Comparison of ENCODE assay signal across 9 cellular contexts in the genomic region with DNA sequence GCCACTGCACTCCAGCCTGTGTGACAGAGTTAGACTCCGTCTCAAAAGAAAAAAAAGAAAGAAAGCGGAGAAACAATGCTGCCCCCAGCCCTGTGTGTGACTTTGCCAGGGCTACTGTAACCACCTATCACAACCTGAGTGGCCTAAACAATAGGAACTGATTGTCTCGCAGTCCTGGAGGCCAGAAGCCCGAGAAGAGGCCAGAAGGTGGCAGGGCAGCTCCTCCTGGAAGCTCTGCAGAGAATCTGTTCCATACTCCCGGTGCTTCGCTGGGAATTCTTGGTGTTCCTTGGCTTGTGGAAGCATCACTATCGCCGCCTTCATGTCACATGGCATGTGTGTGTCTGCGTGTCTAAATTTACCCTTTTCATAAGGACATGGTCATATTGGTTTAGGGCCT. TPM values are rescaled to one million over a fixed set of nuclear protein-coding genes. Genes with fewer than 3 reads are reported as not detected.
DNase-seq lines count a peak whose midpoint lies in the region; ATAC-seq, FAIRE-seq and TF ChIP-seq lines count a peak whose summit lies in the region.
"Had no signal": no experiment of that assay in that cellular context is flagged by ENCODE, and none has a peak within 500 bp of the region (broad histone marks: within the 10 kb centered on the region; RNA-seq: fewer than 3 reads in every experiment).

No MANE protein-coding gene starts in this region.

- H3K18ac ChIP-seq in mesendoderm (ENCODE audit: low read length) = no peak overlapping the region

- POLR2A ChIA-PET in GM12878 (lab: Charles Lee) = no interaction called here

- H3K27me3 ChIP-seq in CD4-positive, CD25-positive, alpha-beta regulatory T cell (ENCODE audit: control insufficient read depth, insufficient read depth, low read length) = no peaks in the 10 kb centered on the region
- no peaks in the 10 kb centered on the region for H3K27me3 ChIP-seq in GM23338 (ENCODE audit: insufficient read depth)
- H3K27me3 ChIP-seq in GM12878 (replicated peaks in 1 of 2; ENCODE audit: control insufficient read depth in 2 of 2, insufficient read depth in 2 of 2, low read length in 1 of 2) = no peaks in the 10 kb centered on the region
- no peaks in the 10 kb centered on the region for H3K27me3 ChIP-seq in mesendoderm (ENCODE audit: insufficient read depth, low read length, poor library complexity)

- H3K4me2 ChIP-seq in GM23338 = no peak overlapping the region
- no peak overlapping the region for H3K4me2 ChIP-seq in GM12878 (ENCODE audit: control insufficient read depth, insufficient read depth)
- no peak overlapping the region for H3K4me2 ChIP-seq in mesendoderm (ENCODE audit: low read length)

- no peaks in the 10 kb centered on the region for H3K9me3 Mint-ChIP-seq in CD4-positive, CD25-positive, alpha-beta regulatory T cell
- H3K9me3 Mint-ChIP-seq in GM23338 = peaks cover 40% of the 10 kb centered on the region

- no peaks in the 10 kb centered on the region for H3K36me3 Mint-ChIP-seq in CD4-positive, CD25-positive, alpha-beta regulatory T cell
- H3K36me3 Mint-ChIP-seq in GM23338 (ENCODE audit: low read depth) = peaks cover 35% of the 10 kb centered on the region

- BruUV-seq in GM12878 (replicated peaks; lab: Mats Ljungman, UMichigan) = no TSS peak

- no peaks in the 10 kb centered on the region for H3K9me3 ChIP-seq in CD4-positive, CD25-positive, alpha-beta regulatory T cell (ENCODE audit: control insufficient read depth in 2 of 2, low read length in 2 of 2)
- no peaks in the 10 kb centered on the region for H3K9me3 ChIP-seq in GM12878 (replicated peaks; ENCODE audit: control insufficient read depth, insufficient read depth, low read length)

- H3F3A ChIP-seq in GM23338 (replicated peaks; ENCODE audit: low read depth) = peaks cover 2% of the 10 kb centered on the region; the same call in 1 of the 2 replicates

- H3K4me1 ChIP-seq in CD4-positive, CD25-positive, alpha-beta regulatory T cell (ENCODE audit: control insufficient read depth, insufficient read depth, low read length, poor library complexity, severe bottlenecking) = peaks cover 17% of the 10 kb centered on the region
- H3K4me1 ChIP-seq in GM23338 (ENCODE audit: insufficient read depth) (peaks cover 24% of the 10 kb centered on the region), GM12878 (ENCODE audit: control insufficient read depth, insufficient read depth, low read length) (peaks cover 8% of the 10 kb centered on the region), mesendoderm (ENCODE audit: control insufficient read depth, low read depth, low read length) (peaks cover 18% of the 10 kb centered on the region)

- no peak overlapping the region for H4K8ac ChIP-seq in mesendoderm (ENCODE audit: low read depth, low read length)

- peaks cover 5 to 27% (median 13%) of the 10 kb centered on the region in 4 donors for H3K4me1 Mint-ChIP-seq in CD4-positive, CD25-positive, alpha-beta regulatory T cell
- peaks cover 35% of the 10 kb centered on the region for H3K4me1 Mint-ChIP-seq in GM23338

- no peak for TF ChIP-seq EP300 in GM12878 (IDR thresholded peaks at IDR 0.05; ENCODE audit: borderline replicate concordance in 1 of 2, control insufficient read depth in 1 of 2, low read depth in 2 of 2, low read length in 2 of 2)

- H3K4ac ChIP-seq in mesendoderm (ENCODE audit: low read depth, low read length) = peak overlapping the region; percentile 17

- peaks cover 10% of the 10 kb centered on the region for H3K27me3 Mint-ChIP-seq in CD4-positive, CD25-positive, alpha-beta regulatory T cell
- peaks cover 41% of the 10 kb centered on the region for H3K27me3 Mint-ChIP-seq in GM23338 (ENCODE audit: insufficient read depth, low read depth, poor library complexity)

- H3K79me2 ChIP-seq in GM23338 (replicated peaks; ENCODE audit: insufficient read depth) (no peaks in the 10 kb centered on the region), GM12878 (ENCODE audit: control insufficient read depth, insufficient read depth, low read length) (no peaks in the 10 kb centered on the region), mesendoderm (ENCODE audit: control insufficient read depth, insufficient read depth, low read length) (no peaks in the 10 kb centered on the region)

- no peaks in the 10 kb centered on the region for H3K36me3 ChIP-seq in CD4-positive, CD25-positive, alpha-beta regulatory T cell (ENCODE audit: control insufficient read depth, insufficient read depth, low read length)
- no peaks in the 10 kb centered on the region for H3K36me3 ChIP-seq in GM23338 (ENCODE audit: insufficient read depth)
- H3K36me3 ChIP-seq in GM12878 (ENCODE audit: control insufficient read depth in 2 of 2, insufficient read depth in 2 of 2, low read length in 1 of 2) = no peaks in the 10 kb centered on the region
- H3K36me3 ChIP-seq in mesendoderm (ENCODE audit: control insufficient read depth, insufficient read depth, low read length) = no peaks in the 10 kb centered on the region

- H3K79me1 ChIP-seq in mesendoderm (ENCODE audit: low read length) = no peaks in the 10 kb centered on the region

- TF ChIP-seq CTCF in GM23338 (conservative IDR thresholded peaks at IDR 0.05; ENCODE audit: low read depth in 2 of 2) = peak; percentile 31 to 60
- TF ChIP-seq CTCF in GM12878 (IDR thresholded peaks at IDR 0.05 in 2 of 3, conservative IDR thresholded peaks at IDR 0.05 in 1 of 3; ENCODE audit: control insufficient read depth in 2 of 3, extremely low read depth in 1 of 3, insufficient read depth in 1 of 3, low read depth in 3 of 3, low read length in 3 of 3) = peak in 1 of 3 experiments; percentile 12; a peak in 2 of 6 replicates

- no peak overlapping the region for H2BK5ac ChIP-seq in mesendoderm (ENCODE audit: low read length)

- 0 out of 2 replicates have a peak, but pooled peaks have one; percentile 6 for TF ChIP-seq RAD21 in GM12878 (IDR thresholded peaks at IDR 0.05; ENCODE audit: insufficient read depth, low read depth, low read length)

- 86% methylated on average over 9 of the region's 9 CpGs for WGBS in GM12878 (ENCODE audit: insufficient coverage, insufficient replicate concordance, low lambda C conversion rate, missing lambda C conversion rate)
- WGBS in mesendoderm (ENCODE audit: extremely low coverage, insufficient coverage, low lambda C conversion rate) = no CpG with 5 or more reads among the region's 9 CpGs

- no peak overlapping the region for H2AFZ ChIP-seq in GM23338
- H2AFZ ChIP-seq in GM12878 (ENCODE audit: control insufficient read depth, low read depth, low read length) = no peak overlapping the region

- no peak overlapping the region for H3K27ac ChIP-seq in CD4-positive, CD25-positive, alpha-beta regulatory T cell (ENCODE audit: insufficient read depth, low read length, poor library complexity, severe bottlenecking)
- no peak overlapping the region for H3K27ac ChIP-seq in GM23338 (ENCODE audit: low read depth)
- H3K27ac ChIP-seq in GM12878 (ENCODE audit: control insufficient read depth, insufficient read depth) = no peak overlapping the region
- no peak overlapping the region for H3K27ac ChIP-seq in mesendoderm (ENCODE audit: low read depth, low read length)

- H4K5ac ChIP-seq in mesendoderm (ENCODE audit: low read length) = no peak overlapping the region

- RAD21 ChIA-PET in GM12878 (lab: Charles Lee; ENCODE audit: unreplicated experiment) = interaction anchor here (1.1 kb wide), 1 partner anchor 68 kb away, joined by 3 read pairs; no protein-coding TSS in a partner anchor

- CTCF ChIA-PET in GM12878 (lab: Yijun Ruan, JAX) = interaction anchor here (1.0 to 1.6 kb wide), 3 partner anchors 89 to 170 kb away, joined by 3 to 6 read pairs (median 5); no protein-coding TSS in a partner anchor

- in situ Hi-C loops in GM12878 (cut with MboI) = no loop called here

- H3K4me3 ChIP-seq in CD4-positive, CD25-positive, alpha-beta regulatory T cell (ENCODE audit: low read depth, low read length) = no peak overlapping the region
- H3K4me3 ChIP-seq in GM23338 (no peak overlapping the region), GM12878 (no peak overlapping the region), mesendoderm (ENCODE audit: low read length) (no peak overlapping the region)

- H2BK120ac ChIP-seq in mesendoderm (ENCODE audit: low read depth, low read length) = no peak overlapping the region

- TF ChIP-seq POLR2A in GM12878 (IDR thresholded peaks at IDR 0.05; ENCODE audit: low read depth, low read length) (no peak), GM12891 (IDR thresholded peaks at IDR 0.05; ENCODE audit: low read depth, low read length) (no peak)

- intact Hi-C loops in GM12878 (cut with micrococcal nuclease; ENCODE audit: unreplicated experiment) = no loop called here

- ATAC-seq in CD4-positive, CD25-positive, alpha-beta regulatory T cell (ENCODE audit: low read depth in 2 of 2) = no peak
- ATAC-seq in GM23338 (no peak), GM12878 (no peak), HG02610 (IDR thresholded peaks at IDR 0.05; ENCODE audit: unreplicated experiment) (no peak)

- no peak overlapping the region for H2AK5ac ChIP-seq in mesendoderm (ENCODE audit: low read length)

- H3K4me3 Mint-ChIP-seq in CD4-positive, CD25-positive, alpha-beta regulatory T cell = no peak overlapping the region
- H3K4me3 Mint-ChIP-seq in GM23338 = no peak overlapping the region

- no peak for DNase-seq in CD4-positive, CD25-positive, alpha-beta regulatory T cell
- DNase-seq in GM23338 (ENCODE audit: low spot score) = no peak
- no peak for DNase-seq in GM12878 (ENCODE audit: low read depth, low spot score)
- DNase-seq in mesendoderm = peak; percentile 87
- DNase-seq in GM12891 (ENCODE audit: insufficient read length, low spot score) = no peak
- DNase-seq in NCI-H524 treated with DMSO at 0.1 percent for 48 hours (lab: John Stamatoyannopoulos, UW) = no peak
- DNase-seq: midbrain had no signal

- H4K20me1 ChIP-seq in GM23338 (replicated peaks; ENCODE audit: insufficient read depth) (no peaks in the 10 kb centered on the region), GM12878 (ENCODE audit: control insufficient read depth, insufficient read depth) (no peaks in the 10 kb centered on the region)

- SMC1A ChIA-PET in GM12878 (lab: Charles Lee; ENCODE audit: uncharacterized antibody, unreplicated experiment) = no interaction called here

- H2BK15ac ChIP-seq in mesendoderm (replicated peaks; ENCODE audit: low read depth) = no peak overlapping the region

- 0 out of 2 replicates have a peak, but pooled peaks cover 4% of the 10 kb centered on the region for H3K9me2 ChIP-seq in GM23338 (ENCODE audit: insufficient read depth)

- no peak overlapping the region for H3K9ac ChIP-seq in GM12878 (ENCODE audit: control insufficient read depth, insufficient read depth, low read length)
- H3K9ac ChIP-seq in mesendoderm (ENCODE audit: low read length) = no peak overlapping the region

- FAIRE-seq in GM12878 (lab: Jason Lieb, UNC) = no peak
- FAIRE-seq in GM12891 (lab: Jason Lieb, UNC) = no peak

- H3K27ac Mint-ChIP-seq in CD4-positive, CD25-positive, alpha-beta regulatory T cell = peak overlapping the region; percentile 50 to 90 (median 57)
- H3K27ac Mint-ChIP-seq in GM23338 = no peak overlapping the region

- no peak overlapping the region for H3K56ac ChIP-seq in mesendoderm (ENCODE audit: low read length)

- H3K23ac ChIP-seq in mesendoderm (ENCODE audit: low read length) = no peak overlapping the region

RNA-seq across cellular contexts. Expression of a gene that starts 14.4 kb away (rescaled TPM):
- not detected for total RNA-seq in CD4-positive, CD25-positive, alpha-beta regulatory T cell
- polyA plus RNA-seq in CD4-positive, CD25-positive, alpha-beta regulatory T cell = not detected
- total RNA-seq in GM23338 (2014; rRNA removed; shearing (Covaris generic)) = 21.4 and 26.9 TPM in 2 replicates
- polyA plus RNA-seq in GM23338 (2016; fragmentation: Nextera tagmentation; extraction: Ambion mirVana) (17.4 and 22.4 TPM in 2 replicates), GM12878 (2011; rRNA removed) (0.42 and 1.2 TPM in 2 replicates), GM12878 (2014; fragmentation: Illumina TruSeq; extraction: Trizol) (0.28 and 0.87 TPM in 2 replicates), GM12878 (2014; fragmentation: Nextera tagmentation; extraction: Ambion mirVana) (under 1 TPM in 1 of 2 experiments, not detected in 1; 0.07 TPM), GM12878 (2014; rRNA removed) (0.56 and 1.4 TPM in 2 replicates), GM12878 (2016; fragmentation: Nextera tagmentation; extraction: Ambion mirVana) (not detected)
- total RNA-seq in GM12878 (2013; cell fraction: nucleolus; rRNA removed) = 39.3 and 39.9 TPM in 2 replicates
- total RNA-seq in GM12878 (2014; rRNA removed) (0.11 and 0.17 TPM in 2 replicates), GM12878 (2014; rRNA removed; fragmentation: Illumina TruSeq; extraction: Trizol) (0.09 and 0.23 TPM in 2 replicates), GM12878 (2021) (1.1 TPM in 2 replicates)
- polyA plus RNA-seq in GM12878 (2011; ENCODE audit: low read depth) = 0.77 TPM
- 0.70 and 0.79 TPM in 2 replicates for polyA plus RNA-seq in GM12878 (2011; cell fraction: cytosol; rRNA removed)
- 2.4 and 3.8 TPM in 2 replicates for polyA plus RNA-seq in GM12878 (2011; cell fraction: nucleus; rRNA removed)
- 1.1 and 1.6 TPM in 2 replicates for polyA plus RNA-seq in GM12878 (2012)
- 0.88 and 0.98 TPM in 2 replicates for polyA minus RNA-seq in GM12878 (2011; rRNA and poly(A)+ RNA removed)
- 0.52 and 1.6 TPM in 2 replicates for polyA minus RNA-seq in GM12878 (2011; cell fraction: cytosol; rRNA and poly(A)+ RNA removed)
- 0.24 and 1.1 TPM in 2 replicates for polyA minus RNA-seq in GM12878 (2011; cell fraction: nucleus; rRNA and poly(A)+ RNA removed)
- polyA plus RNA-seq in mesendoderm (2013, experiment 1 of 2) = 111 TPM
- 108 TPM for polyA plus RNA-seq in mesendoderm (2013, experiment 2 of 2)
- polyA plus RNA-seq in GM12891 (2012; ENCODE audit: low read depth, missing spikeins) = not detected
- total RNA-seq: activated CD8-positive, alpha-beta memory T cell treated with anti-CD3 and anti-CD28 coated beads for 36 hours had no signal

RNA-seq across cellular contexts. Expression of a gene that starts 22.4 kb away (rescaled TPM):
- 183 TPM for total RNA-seq in CD4-positive, CD25-positive, alpha-beta regulatory T cell
- 100 to 1,000 TPM in 1 of 4 donors, 10 to 100 TPM in 3; 69.4 to 107 (median 77.1) TPM for polyA plus RNA-seq in CD4-positive, CD25-positive, alpha-beta regulatory T cell
- 57.4 and 59.6 TPM in 2 replicates for total RNA-seq in GM23338 (2014; rRNA removed; shearing (Covaris generic))
- polyA plus RNA-seq in GM23338 (2016; fragmentation: Nextera tagmentation; extraction: Ambion mirVana) (160 and 178 TPM in 2 replicates), GM12878 (2011; rRNA removed) (71.0 and 94.9 TPM in 2 replicates), GM12878 (2014; fragmentation: Illumina TruSeq; extraction: Trizol) (107 and 130 TPM in 2 replicates), GM12878 (2014; fragmentation: Nextera tagmentation; extraction: Ambion mirVana) (10 to 100 TPM; 36.2 to 36.3 TPM), GM12878 (2014; rRNA removed) (60.4 and 70.5 TPM in 2 replicates), GM12878 (2016; fragmentation: Nextera tagmentation; extraction: Ambion mirVana) (100 to 1,000 TPM in 1 of 2 experiments, 10 to 100 TPM in 1; 99.2 to 120 TPM)
- 276 and 277 TPM in 2 replicates for total RNA-seq in GM12878 (2013; cell fraction: nucleolus; rRNA removed)
- total RNA-seq in GM12878 (2014; rRNA removed) (53.5 and 53.9 TPM in 2 replicates), GM12878 (2014; rRNA removed; fragmentation: Illumina TruSeq; extraction: Trizol) (77.6 and 83.3 TPM in 2 replicates), GM12878 (2021) (71.5 and 81.6 TPM in 2 replicates)
- 42.0 TPM for polyA plus RNA-seq in GM12878 (2011; ENCODE audit: low read depth)
- polyA plus RNA-seq in GM12878 (2011; cell fraction: cytosol; rRNA removed) = 30.9 and 31.0 TPM in 2 replicates
- polyA plus RNA-seq in GM12878 (2011; cell fraction: nucleus; rRNA removed) = 58.1 and 76.6 TPM in 2 replicates
- polyA plus RNA-seq in GM12878 (2012) = 57.8 and 71.6 TPM in 2 replicates
- 64.4 and 88.7 TPM in 2 replicates for polyA minus RNA-seq in GM12878 (2011; rRNA and poly(A)+ RNA removed)
- polyA minus RNA-seq in GM12878 (2011; cell fraction: cytosol; rRNA and poly(A)+ RNA removed) = 23.0 and 28.2 TPM in 2 replicates
- 39.4 and 68.2 TPM in 2 replicates for polyA minus RNA-seq in GM12878 (2011; cell fraction: nucleus; rRNA and poly(A)+ RNA removed)
- polyA plus RNA-seq in mesendoderm (2013, experiment 1 of 2) = 86.5 TPM
- polyA plus RNA-seq in mesendoderm (2013, experiment 2 of 2) = 91.0 TPM
- polyA plus RNA-seq in GM12891 (2012; ENCODE audit: low read depth, missing spikeins) = 37.0 TPM

RNA-seq across cellular contexts. Expression of a gene that starts 38.6 kb away (rescaled TPM):
- total RNA-seq in CD4-positive, CD25-positive, alpha-beta regulatory T cell = not detected
- polyA plus RNA-seq in CD4-positive, CD25-positive, alpha-beta regulatory T cell = not detected
- total RNA-seq in GM23338 (2014; rRNA removed; shearing (Covaris generic)) = not detected in 2 replicates
- polyA plus RNA-seq in GM23338 (2016; fragmentation: Nextera tagmentation; extraction: Ambion mirVana) (not detected in 2 replicates), GM12878 (2011; rRNA removed) (not detected in 2 replicates), GM12878 (2014; fragmentation: Illumina TruSeq; extraction: Trizol) (not detected in 2 replicates), GM12878 (2014; fragmentation: Nextera tagmentation; extraction: Ambion mirVana) (not detected), GM12878 (2014; rRNA removed) (not detected in 2 replicates), GM12878 (2016; fragmentation: Nextera tagmentation; extraction: Ambion mirVana) (not detected)
- total RNA-seq in GM12878 (2013; cell fraction: nucleolus; rRNA removed) = not detected in 2 replicates
- total RNA-seq in GM12878 (2014; rRNA removed) (not detected in 2 replicates), GM12878 (2014; rRNA removed; fragmentation: Illumina TruSeq; extraction: Trizol) (not detected in 2 replicates), GM12878 (2021) (not detected in 2 replicates)
- polyA plus RNA-seq in GM12878 (2011; ENCODE audit: low read depth) = not detected
- polyA plus RNA-seq in GM12878 (2011; cell fraction: cytosol; rRNA removed) = not detected in 2 replicates
- polyA plus RNA-seq in GM12878 (2011; cell fraction: nucleus; rRNA removed) = not detected in 2 replicates
- polyA plus RNA-seq in GM12878 (2012) = not detected in 2 replicates
- not detected in 2 replicates for polyA minus RNA-seq in GM12878 (2011; rRNA and poly(A)+ RNA removed)
- polyA minus RNA-seq in GM12878 (2011; cell fraction: cytosol; rRNA and poly(A)+ RNA removed) = not detected in 2 replicates
- polyA minus RNA-seq in GM12878 (2011; cell fraction: nucleus; rRNA and poly(A)+ RNA removed) = not detected in 2 replicates
- not detected for polyA plus RNA-seq in mesendoderm (2013, experiment 1 of 2)
- polyA plus RNA-seq in mesendoderm (2013, experiment 2 of 2) = not detected
- polyA plus RNA-seq in GM12891 (2012; ENCODE audit: low read depth, missing spikeins) = not detected
- total RNA-seq: activated CD8-positive, alpha-beta memory T cell treated with anti-CD3 and anti-CD28 coated beads for 36 hours had no signal
